ENCODE assay signal across 1 cellular context in genomic region chr2:27723372-27724144, GRCh38.
TF ChIP-seq lines count a peak whose summit lies in the region.

No MANE protein-coding gene starts in this region.

TF ChIP-seq in GM12878, 131 proteins besides CTCF, POLR2A, EP300 and RAD21:
- TF ChIP-seq SMC3 (IDR thresholded peaks at IDR 0.05; ENCODE audit: borderline replicate concordance, low read length) (peak; percentile 27; the same call in 1 of the 2 replicates), NRF1 (conservative IDR thresholded peaks at IDR 0.05; ENCODE audit: low read depth, low read length) (no peak)
